Comparison of ENCODE assay signal across 1 cellular context in genomic region chr4:169975837-169976796, GRCh38.
TF ChIP-seq lines count a peak whose summit lies in the region.

No MANE protein-coding gene starts in this region.

TF ChIP-seq in HepG2, 621 proteins besides CTCF, POLR2A, EP300 and RAD21 (continued from another document and continues in another):
- TF ChIP-seq ZGPAT (CRISPR knock-in tag; IDR thresholded peaks at IDR 0.05) = 0 out of 2 replicates have a peak, but pooled peaks have one; percentile 22
- TF ChIP-seq ZNF460 (CRISPR knock-in tag; IDR thresholded peaks at IDR 0.05; ENCODE audit: borderline replicate concordance) = no peak
- TF ChIP-seq, protein P1, sequence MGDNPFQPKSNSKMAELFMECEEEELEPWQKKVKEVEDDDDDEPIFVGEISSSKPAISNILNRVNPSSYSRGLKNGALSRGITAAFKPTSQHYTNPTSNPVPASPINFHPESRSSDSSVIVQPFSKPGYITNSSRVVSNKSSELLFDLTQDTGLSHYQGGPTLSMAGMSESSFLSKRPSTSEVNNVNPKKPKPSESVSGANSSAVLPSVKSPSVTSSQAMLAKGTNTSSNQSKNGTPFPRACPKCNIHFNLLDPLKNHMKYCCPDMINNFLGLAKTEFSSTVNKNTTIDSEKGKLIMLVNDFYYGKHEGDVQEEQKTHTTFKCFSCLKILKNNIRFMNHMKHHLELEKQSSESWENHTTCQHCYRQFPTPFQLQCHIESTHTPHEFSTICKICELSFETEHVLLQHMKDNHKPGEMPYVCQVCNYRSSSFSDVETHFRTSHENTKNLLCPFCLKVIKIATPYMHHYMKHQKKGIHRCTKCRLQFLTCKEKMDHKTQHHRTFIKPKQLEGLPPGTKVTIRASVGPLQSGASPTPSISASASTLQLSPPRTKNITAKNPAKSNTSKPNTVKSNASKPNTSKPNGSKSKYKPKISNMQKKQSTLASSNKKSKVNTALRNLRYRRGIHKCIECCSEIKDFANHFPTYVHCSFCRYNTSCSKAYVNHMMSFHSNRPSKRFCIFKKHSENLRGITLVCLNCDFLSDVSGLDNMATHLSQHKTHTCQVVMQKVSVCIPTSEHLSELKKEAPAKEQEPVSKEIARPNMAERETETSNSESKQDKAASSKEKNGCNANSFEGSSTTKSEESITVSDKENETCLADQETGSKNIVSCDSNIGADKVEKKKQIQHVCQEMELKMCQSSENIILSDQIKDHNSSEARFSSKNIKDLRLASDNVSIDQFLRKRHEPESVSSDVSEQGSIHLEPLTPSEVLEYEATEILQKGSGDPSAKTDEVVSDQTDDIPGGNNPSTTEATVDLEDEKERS (CRISPR knock-in tag; IDR thresholded peaks at IDR 0.05) = no peak
- TF ChIP-seq ZNF441 (CRISPR knock-in tag; IDR thresholded peaks at IDR 0.05; ENCODE audit: borderline replicate concordance) = no peak
- no peak for TF ChIP-seq MYNN (CRISPR knock-in tag; IDR thresholded peaks at IDR 0.05; ENCODE audit: low read depth)
- TF ChIP-seq ARNT2 (CRISPR knock-in tag; IDR thresholded peaks at IDR 0.05; ENCODE audit: low read depth) = peak; percentile 23; the same call in 1 of the 2 replicates
- no peak for TF ChIP-seq ZBTB20 (CRISPR knock-in tag; IDR thresholded peaks at IDR 0.05; ENCODE audit: borderline replicate concordance, low read depth)
- TF ChIP-seq NCOA2 (CRISPR knock-in tag; IDR thresholded peaks at IDR 0.05) = peak; percentile 82
- no peak for TF ChIP-seq MEF2D (CRISPR knock-in tag; IDR thresholded peaks at IDR 0.05)
- peak; percentile 38; the same call in 1 of the 2 replicates for TF ChIP-seq ZNF607 (CRISPR knock-in tag; IDR thresholded peaks at IDR 0.05; ENCODE audit: borderline replicate concordance)
- peak; percentile 54; the same call in 1 of the 2 replicates for TF ChIP-seq AHDC1 (CRISPR knock-in tag; IDR thresholded peaks at IDR 0.05; ENCODE audit: borderline replicate concordance)
- no peak for TF ChIP-seq ZNF136 (CRISPR knock-in tag; IDR thresholded peaks at IDR 0.05; ENCODE audit: low read depth)
- TF ChIP-seq ZNF597 (CRISPR knock-in tag; IDR thresholded peaks at IDR 0.05) = no peak
- peak; percentile 93 for TF ChIP-seq PHF21A (CRISPR knock-in tag; IDR thresholded peaks at IDR 0.05)
- no peak for TF ChIP-seq ZNF782 (CRISPR knock-in tag; IDR thresholded peaks at IDR 0.05; ENCODE audit: borderline replicate concordance)
- no peak for TF ChIP-seq POLR2AphosphoS2 (IDR thresholded peaks at IDR 0.05; ENCODE audit: low read depth, low read length)
- TF ChIP-seq KDM2A (CRISPR knock-in tag; IDR thresholded peaks at IDR 0.05; ENCODE audit: borderline replicate concordance, low read depth) = no peak
- no peak for TF ChIP-seq EZH2 (conservative IDR thresholded peaks at IDR 0.05; ENCODE audit: low read depth, low read length)
- TF ChIP-seq TBL1XR1 (IDR thresholded peaks at IDR 0.05; ENCODE audit: borderline replicate concordance, low read length, partially characterized antibody) = no peak
- TF ChIP-seq KAT7 (CRISPR knock-in tag; IDR thresholded peaks at IDR 0.05; ENCODE audit: borderline replicate concordance) = no peak
- TF ChIP-seq MNT (IDR thresholded peaks at IDR 0.05) = peak; percentile 66
- TF ChIP-seq, protein P2, sequence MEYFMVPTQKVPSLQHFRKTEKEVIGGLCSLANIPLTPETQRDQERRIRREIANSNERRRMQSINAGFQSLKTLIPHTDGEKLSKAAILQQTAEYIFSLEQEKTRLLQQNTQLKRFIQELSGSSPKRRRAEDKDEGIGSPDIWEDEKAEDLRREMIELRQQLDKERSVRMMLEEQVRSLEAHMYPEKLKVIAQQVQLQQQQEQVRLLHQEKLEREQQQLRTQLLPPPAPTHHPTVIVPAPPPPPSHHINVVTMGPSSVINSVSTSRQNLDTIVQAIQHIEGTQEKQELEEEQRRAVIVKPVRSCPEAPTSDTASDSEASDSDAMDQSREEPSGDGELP (IDR thresholded peaks at IDR 0.05; ENCODE audit: borderline replicate concordance, low read depth) = no peak
- no peak for TF ChIP-seq REST (IDR thresholded peaks at IDR 0.05; ENCODE audit: borderline replicate concordance in 1 of 2, low read depth in 1 of 2, low read length in 2 of 2)
- TF ChIP-seq POGZ (CRISPR knock-in tag; IDR thresholded peaks at IDR 0.05) = peak; percentile 43; the same call in 1 of the 2 replicates
- peak; percentile 86 for TF ChIP-seq BCL6 (CRISPR knock-in tag; IDR thresholded peaks at IDR 0.05)
- TF ChIP-seq DPF2 (CRISPR knock-in tag; IDR thresholded peaks at IDR 0.05; ENCODE audit: borderline replicate concordance, low read depth) = no peak
- TF ChIP-seq ZNF775 (CRISPR knock-in tag; IDR thresholded peaks at IDR 0.05; ENCODE audit: borderline replicate concordance) = no peak
- peak; percentile 57; the same call in 1 of the 2 replicates for TF ChIP-seq SOX5 (CRISPR knock-in tag; IDR thresholded peaks at IDR 0.05; ENCODE audit: borderline replicate concordance)
- no peak for TF ChIP-seq ZMYM3 (CRISPR knock-in tag; IDR thresholded peaks at IDR 0.05)
- TF ChIP-seq ZNF292 (CRISPR knock-in tag; IDR thresholded peaks at IDR 0.05; ENCODE audit: borderline replicate concordance, low read depth) = peak; percentile 53; the same call in 1 of the 2 replicates
- TF ChIP-seq ZNF331 (CRISPR knock-in tag; IDR thresholded peaks at IDR 0.05) = peak; percentile 62
- no peak for TF ChIP-seq LCORL (IDR thresholded peaks at IDR 0.05)
- peak; percentile 31; the same call in 1 of the 2 replicates for TF ChIP-seq LCORL (CRISPR knock-in tag; IDR thresholded peaks at IDR 0.05)
- TF ChIP-seq RCOR2 (CRISPR knock-in tag; IDR thresholded peaks at IDR 0.05) = 0 out of 2 replicates have a peak, but pooled peaks have one; percentile 45
- no peak for TF ChIP-seq ZKSCAN1 (IDR thresholded peaks at IDR 0.05; ENCODE audit: low read length)
- TF ChIP-seq PPARG (CRISPR knock-in tag; conservative IDR thresholded peaks at IDR 0.05) = no peak
- no peak for TF ChIP-seq TBX3 (IDR thresholded peaks at IDR 0.05; ENCODE audit: borderline replicate concordance)
- TF ChIP-seq, protein P3, sequence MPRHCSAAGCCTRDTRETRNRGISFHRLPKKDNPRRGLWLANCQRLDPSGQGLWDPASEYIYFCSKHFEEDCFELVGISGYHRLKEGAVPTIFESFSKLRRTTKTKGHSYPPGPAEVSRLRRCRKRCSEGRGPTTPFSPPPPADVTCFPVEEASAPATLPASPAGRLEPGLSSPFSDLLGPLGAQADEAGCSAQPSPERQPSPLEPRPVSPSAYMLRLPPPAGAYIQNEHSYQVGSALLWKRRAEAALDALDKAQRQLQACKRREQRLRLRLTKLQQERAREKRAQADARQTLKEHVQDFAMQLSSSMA (CRISPR knock-in tag; IDR thresholded peaks at IDR 0.05) = no peak
- TF ChIP-seq TARDBP (CRISPR knock-in tag; IDR thresholded peaks at IDR 0.05) = no peak
- TF ChIP-seq KDM3A (CRISPR knock-in tag; IDR thresholded peaks at IDR 0.05; ENCODE audit: low read depth) = peak; percentile 31; the same call in 1 of the 2 replicates
- no peak for TF ChIP-seq SIN3B (IDR thresholded peaks at IDR 0.05; ENCODE audit: low read length)
- TF ChIP-seq NRL (CRISPR knock-in tag; IDR thresholded peaks at IDR 0.05; ENCODE audit: borderline replicate concordance) = no peak
- no peak for TF ChIP-seq ZNF543 (CRISPR knock-in tag; IDR thresholded peaks at IDR 0.05)
- no peak for TF ChIP-seq ZNF260 (CRISPR knock-in tag; IDR thresholded peaks at IDR 0.05; ENCODE audit: borderline replicate concordance, low read depth)
- TF ChIP-seq ZNF788 (CRISPR knock-in tag; IDR thresholded peaks at IDR 0.05; ENCODE audit: borderline replicate concordance) = peak; percentile 45; the same call in 1 of the 2 replicates
- no peak for TF ChIP-seq MZF1 (CRISPR knock-in tag; IDR thresholded peaks at IDR 0.05; ENCODE audit: borderline replicate concordance)
- TF ChIP-seq EEA1 (CRISPR knock-in tag; IDR thresholded peaks at IDR 0.05; ENCODE audit: borderline replicate concordance) = no peak
- TF ChIP-seq ZNF430 (CRISPR knock-in tag; IDR thresholded peaks at IDR 0.05) = no peak; the same call in 1 of the 2 replicates
- no peak for TF ChIP-seq KLF12 (CRISPR knock-in tag; IDR thresholded peaks at IDR 0.05; ENCODE audit: borderline replicate concordance)
- no peak for TF ChIP-seq RBFOX2 (IDR thresholded peaks at IDR 0.05; ENCODE audit: low read depth, low read length)
- TF ChIP-seq STAG1 (CRISPR knock-in tag; IDR thresholded peaks at IDR 0.05) = no peak
